1 cellular context compared by ENCODE assay signal in genomic region chr22:23179381-23180294, GRCh38.
A peak's percentile ranks its signal among the peaks of the same experiment; 100 is the strongest.
TF ChIP-seq lines count a peak whose summit lies in the region.

No MANE protein-coding gene starts in this region.

TF ChIP-seq in HepG2, 621 proteins besides CTCF, POLR2A, EP300 and RAD21 (continued from another document and continues in another):
- TF ChIP-seq ZNF337 (CRISPR knock-in tag; IDR thresholded peaks at IDR 0.05; ENCODE audit: borderline replicate concordance, low read depth) (no peak), ZNF276 (CRISPR knock-in tag; IDR thresholded peaks at IDR 0.05; ENCODE audit: low read depth) (no peak), ZNF30 (CRISPR knock-in tag; IDR thresholded peaks at IDR 0.05) (0 out of 2 replicates have a peak, but pooled peaks have one; percentile 14), ZNF749 (CRISPR knock-in tag; IDR thresholded peaks at IDR 0.05; ENCODE audit: borderline replicate concordance) (peak; percentile 74; the same call in 1 of the 2 replicates), ZNF616 (CRISPR knock-in tag; IDR thresholded peaks at IDR 0.05; ENCODE audit: low read depth) (peak; percentile 53; the same call in 1 of the 2 replicates), PITX1 (CRISPR knock-in tag; IDR thresholded peaks at IDR 0.05) (0 out of 2 replicates have a peak, but pooled peaks have one; percentile 54), ZNF790 (CRISPR knock-in tag; IDR thresholded peaks at IDR 0.05; ENCODE audit: borderline replicate concordance) (no peak), RNF2 (conservative IDR thresholded peaks at IDR 0.05; ENCODE audit: low read depth) (peak; percentile 34; the same call in 1 of the 2 replicates), ZNF567 (CRISPR knock-in tag; IDR thresholded peaks at IDR 0.05; ENCODE audit: borderline replicate concordance) (no peak), HDAC1 (CRISPR knock-in tag; IDR thresholded peaks at IDR 0.05) (peak; percentile 39), AHDC1 (CRISPR knock-in tag; IDR thresholded peaks at IDR 0.05; ENCODE audit: borderline replicate concordance) (no peak), ZFP82 (CRISPR knock-in tag; IDR thresholded peaks at IDR 0.05; ENCODE audit: borderline replicate concordance) (no peak), PAXIP1 (CRISPR knock-in tag; conservative IDR thresholded peaks at IDR 0.05) (peak; percentile 31), TSC22D2 (CRISPR knock-in tag; IDR thresholded peaks at IDR 0.05; ENCODE audit: borderline replicate concordance) (no peak), AKAP8 (CRISPR knock-in tag; IDR thresholded peaks at IDR 0.05) (no peak), ZBTB14 (CRISPR knock-in tag; IDR thresholded peaks at IDR 0.05) (no peak), ZNF512B (CRISPR knock-in tag; IDR thresholded peaks at IDR 0.05; ENCODE audit: borderline replicate concordance) (no peak), ZNF335 (CRISPR knock-in tag; IDR thresholded peaks at IDR 0.05) (no peak), ZBTB2 (CRISPR knock-in tag; IDR thresholded peaks at IDR 0.05; ENCODE audit: low read depth) (no peak)
- TF ChIP-seq, protein P1, sequence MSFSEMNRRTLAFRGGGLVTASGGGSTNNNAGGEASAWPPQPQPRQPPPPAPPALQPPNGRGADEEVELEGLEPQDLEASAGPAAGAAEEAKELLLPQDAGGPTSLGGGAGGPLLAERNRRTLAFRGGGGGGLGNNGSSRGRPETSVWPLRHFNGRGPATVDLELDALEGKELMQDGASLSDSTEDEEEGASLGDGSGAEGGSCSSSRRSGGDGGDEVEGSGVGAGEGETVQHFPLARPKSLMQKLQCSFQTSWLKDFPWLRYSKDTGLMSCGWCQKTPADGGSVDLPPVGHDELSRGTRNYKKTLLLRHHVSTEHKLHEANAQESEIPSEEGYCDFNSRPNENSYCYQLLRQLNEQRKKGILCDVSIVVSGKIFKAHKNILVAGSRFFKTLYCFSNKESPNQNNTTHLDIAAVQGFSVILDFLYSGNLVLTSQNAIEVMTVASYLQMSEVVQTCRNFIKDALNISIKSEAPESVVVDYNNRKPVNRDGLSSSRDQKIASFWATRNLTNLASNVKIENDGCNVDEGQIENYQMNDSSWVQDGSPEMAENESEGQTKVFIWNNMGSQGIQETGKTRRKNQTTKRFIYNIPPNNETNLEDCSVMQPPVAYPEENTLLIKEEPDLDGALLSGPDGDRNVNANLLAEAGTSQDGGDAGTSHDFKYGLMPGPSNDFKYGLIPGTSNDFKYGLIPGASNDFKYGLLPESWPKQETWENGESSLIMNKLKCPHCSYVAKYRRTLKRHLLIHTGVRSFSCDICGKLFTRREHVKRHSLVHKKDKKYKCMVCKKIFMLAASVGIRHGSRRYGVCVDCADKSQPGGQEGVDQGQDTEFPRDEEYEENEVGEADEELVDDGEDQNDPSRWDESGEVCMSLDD (CRISPR knock-in tag; IDR thresholded peaks at IDR 0.05; ENCODE audit: borderline replicate concordance), result no peak
- TF ChIP-seq, protein P2, sequence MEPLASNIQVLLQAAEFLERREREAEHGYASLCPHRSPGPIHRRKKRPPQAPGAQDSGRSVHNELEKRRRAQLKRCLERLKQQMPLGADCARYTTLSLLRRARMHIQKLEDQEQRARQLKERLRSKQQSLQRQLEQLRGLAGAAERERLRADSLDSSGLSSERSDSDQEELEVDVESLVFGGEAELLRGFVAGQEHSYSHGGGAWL (CRISPR knock-in tag; IDR thresholded peaks at IDR 0.05), result no peak
- TF ChIP-seq, protein P3, sequence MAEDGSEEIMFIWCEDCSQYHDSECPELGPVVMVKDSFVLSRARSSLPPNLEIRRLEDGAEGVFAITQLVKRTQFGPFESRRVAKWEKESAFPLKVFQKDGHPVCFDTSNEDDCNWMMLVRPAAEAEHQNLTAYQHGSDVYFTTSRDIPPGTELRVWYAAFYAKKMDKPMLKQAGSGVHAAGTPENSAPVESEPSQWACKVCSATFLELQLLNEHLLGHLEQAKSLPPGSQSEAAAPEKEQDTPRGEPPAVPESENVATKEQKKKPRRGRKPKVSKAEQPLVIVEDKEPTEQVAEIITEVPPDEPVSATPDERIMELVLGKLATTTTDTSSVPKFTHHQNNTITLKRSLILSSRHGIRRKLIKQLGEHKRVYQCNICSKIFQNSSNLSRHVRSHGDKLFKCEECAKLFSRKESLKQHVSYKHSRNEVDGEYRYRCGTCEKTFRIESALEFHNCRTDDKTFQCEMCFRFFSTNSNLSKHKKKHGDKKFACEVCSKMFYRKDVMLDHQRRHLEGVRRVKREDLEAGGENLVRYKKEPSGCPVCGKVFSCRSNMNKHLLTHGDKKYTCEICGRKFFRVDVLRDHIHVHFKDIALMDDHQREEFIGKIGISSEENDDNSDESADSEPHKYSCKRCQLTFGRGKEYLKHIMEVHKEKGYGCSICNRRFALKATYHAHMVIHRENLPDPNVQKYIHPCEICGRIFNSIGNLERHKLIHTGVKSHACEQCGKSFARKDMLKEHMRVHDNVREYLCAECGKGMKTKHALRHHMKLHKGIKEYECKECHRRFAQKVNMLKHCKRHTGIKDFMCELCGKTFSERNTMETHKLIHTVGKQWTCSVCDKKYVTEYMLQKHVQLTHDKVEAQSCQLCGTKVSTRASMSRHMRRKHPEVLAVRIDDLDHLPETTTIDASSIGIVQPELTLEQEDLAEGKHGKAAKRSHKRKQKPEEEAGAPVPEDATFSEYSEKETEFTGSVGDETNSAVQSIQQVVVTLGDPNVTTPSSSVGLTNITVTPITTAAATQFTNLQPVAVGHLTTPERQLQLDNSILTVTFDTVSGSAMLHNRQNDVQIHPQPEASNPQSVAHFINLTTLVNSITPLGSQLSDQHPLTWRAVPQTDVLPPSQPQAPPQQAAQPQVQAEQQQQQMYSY (CRISPR knock-in tag; IDR thresholded peaks at IDR 0.05), result no peak; the same call in 1 of the 2 replicates
- TF ChIP-seq, protein P4, sequence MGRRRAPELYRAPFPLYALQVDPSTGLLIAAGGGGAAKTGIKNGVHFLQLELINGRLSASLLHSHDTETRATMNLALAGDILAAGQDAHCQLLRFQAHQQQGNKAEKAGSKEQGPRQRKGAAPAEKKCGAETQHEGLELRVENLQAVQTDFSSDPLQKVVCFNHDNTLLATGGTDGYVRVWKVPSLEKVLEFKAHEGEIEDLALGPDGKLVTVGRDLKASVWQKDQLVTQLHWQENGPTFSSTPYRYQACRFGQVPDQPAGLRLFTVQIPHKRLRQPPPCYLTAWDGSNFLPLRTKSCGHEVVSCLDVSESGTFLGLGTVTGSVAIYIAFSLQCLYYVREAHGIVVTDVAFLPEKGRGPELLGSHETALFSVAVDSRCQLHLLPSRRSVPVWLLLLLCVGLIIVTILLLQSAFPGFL (CRISPR knock-in tag; IDR thresholded peaks at IDR 0.05), result no peak
